ENCODE assay signal across 11 cellular contexts in the genomic region with DNA sequence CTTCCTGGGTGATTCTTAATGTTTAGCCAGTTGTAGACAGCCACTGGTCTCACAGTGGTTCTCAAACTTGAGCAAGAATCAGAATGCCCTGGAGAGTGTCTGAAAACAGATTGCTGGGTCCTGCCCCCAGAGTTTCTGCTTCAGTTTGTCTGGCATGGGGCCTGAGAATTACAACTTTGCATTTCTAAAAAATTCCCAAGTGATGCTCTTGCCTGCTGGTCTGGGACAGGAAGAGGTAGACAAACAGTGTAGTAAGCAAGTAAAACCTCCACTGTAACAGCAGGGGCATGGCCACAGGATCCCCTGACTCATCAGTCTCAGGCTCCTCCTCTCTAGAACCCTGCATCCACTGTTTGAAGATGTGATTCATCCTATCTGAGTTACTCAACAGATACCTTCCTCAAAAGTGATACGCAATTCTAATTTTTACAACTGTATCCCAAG. TPM values are rescaled to one million over a fixed set of nuclear protein-coding genes. Genes with fewer than 3 reads are reported as not detected.
A peak's percentile ranks its signal among the peaks of the same experiment; 100 is the strongest.
DNase-seq lines count a peak whose midpoint lies in the region; ATAC-seq and TF ChIP-seq lines count a peak whose summit lies in the region.
"Had no signal": no experiment of that assay in that cellular context is flagged by ENCODE, and none has a peak within 500 bp of the region (broad histone marks: within the 10 kb centered on the region; RNA-seq: fewer than 3 reads in every experiment).

No MANE protein-coding gene starts in this region.

- H2AFZ ChIP-seq in PC-9: no peak overlapping the region

- H3K4me2 ChIP-seq in PC-9: peak overlapping the region; percentile 44

- no peaks in the 10 kb centered on the region for H3K9me3 Mint-ChIP-seq in activated naive CD4-positive, alpha-beta T cell treated with anti-CD3 and anti-CD28 coated beads for 36 hours
- H3K9me3 Mint-ChIP-seq in stimulated activated naive CD8-positive, alpha-beta T cell treated with anti-CD3 and anti-CD28 coated beads, Interleukin-15, amount 100 ng/mL, for 72 hours: no peaks in the 10 kb centered on the region

- no TSS peak for BruUV-seq in PC-9 (replicated peaks; lab: Mats Ljungman, UMichigan)

- CTCF ChIA-PET in activated naive CD4-positive, alpha-beta T cell treated with anti-CD3 and anti-CD28 coated beads for 36 hours (lab: Charles Lee): interaction anchor here (0.7 kb wide), 1 partner anchor 40 kb away, joined by 4 read pairs; no protein-coding TSS in a partner anchor
- CTCF ChIA-PET in PC-9 (lab: Charles Lee): no interaction called here

- peaks cover 29% of the 10 kb centered on the region for H3K4me1 Mint-ChIP-seq in activated naive CD4-positive, alpha-beta T cell treated with anti-CD3 and anti-CD28 coated beads for 36 hours (ENCODE audit: low read depth)
- peaks cover 34% of the 10 kb centered on the region for H3K4me1 Mint-ChIP-seq in stimulated activated naive CD8-positive, alpha-beta T cell treated with anti-CD3 and anti-CD28 coated beads, Interleukin-15, amount 100 ng/mL, for 72 hours

- H3K9me3 ChIP-seq in PC-9 (ENCODE audit: insufficient read depth, low read depth): no peaks in the 10 kb centered on the region
- H3K9me3 ChIP-seq: adrenal gland, psoas muscle had no signal

- peaks cover 49% of the 10 kb centered on the region for H3F3A ChIP-seq in PC-9 (ENCODE audit: insufficient read depth, low read depth)

- H3K4me3 Mint-ChIP-seq in activated naive CD4-positive, alpha-beta T cell treated with anti-CD3 and anti-CD28 coated beads for 36 hours: no peak overlapping the region
- H3K4me3 Mint-ChIP-seq in stimulated activated naive CD8-positive, alpha-beta T cell treated with anti-CD3 and anti-CD28 coated beads, Interleukin-15, amount 100 ng/mL, for 72 hours: no peak overlapping the region

- peak overlapping the region; percentile 89 for H3K27ac ChIP-seq in PC-9
- H3K27ac ChIP-seq: adrenal gland, psoas muscle had no signal

- no peaks in the 10 kb centered on the region for H3K36me3 ChIP-seq in PC-9 (ENCODE audit: low read depth)

- H4K20me1 ChIP-seq in PC-9 (ENCODE audit: insufficient read depth): no peaks in the 10 kb centered on the region

- POLR2A ChIA-PET in PC-9 (lab: Charles Lee; ENCODE audit: unreplicated experiment): no interaction called here

- intact Hi-C loops in activated naive CD4-positive, alpha-beta T cell treated with anti-CD3 and anti-CD28 coated beads for 36 hours (cut with micrococcal nuclease): no loop called here
- intact Hi-C loops in PC-9 (cut with micrococcal nuclease; ENCODE audit: unreplicated experiment): loop anchor here (2.0 kb wide), 1 partner anchor 36 kb away; the partner anchor contains the start of gene DZIP1L

- no peaks in the 10 kb centered on the region for H3K27me3 ChIP-seq in PC-9 (ENCODE audit: insufficient read depth, low read depth)
- H3K27me3 ChIP-seq: adrenal gland had no signal

- no peaks in the 10 kb centered on the region for H3K9me2 ChIP-seq in PC-9 (ENCODE audit: insufficient read depth)

- H3K27me3 Mint-ChIP-seq in activated naive CD4-positive, alpha-beta T cell treated with anti-CD3 and anti-CD28 coated beads for 36 hours (ENCODE audit: low read depth): peaks cover 9% of the 10 kb centered on the region
- peaks cover 42% of the 10 kb centered on the region for H3K27me3 Mint-ChIP-seq in stimulated activated naive CD8-positive, alpha-beta T cell treated with anti-CD3 and anti-CD28 coated beads, Interleukin-15, amount 100 ng/mL, for 72 hours

- peak; percentile 45 for DNase-seq in activated naive CD4-positive, alpha-beta T cell treated with anti-CD3 and anti-CD28 coated beads for 36 hours
- DNase-seq in activated naive CD4-positive, alpha-beta T cell treated with Interleukin-2 at 50 U/mL for 16 hours: no peak
- DNase-seq in PC-9 (peak in 1 of 2 experiments; percentile 89), fibroblast of gingiva (ENCODE audit: low read depth) (peak; percentile 87), NCI-H146 treated with DMSO at 0.1 percent for 48 hours (lab: John Stamatoyannopoulos, UW; ENCODE audit: unreplicated experiment) (no peak), NCI-H69 (lab: John Stamatoyannopoulos, UW) (no peak)
- DNase-seq in stimulated activated naive CD8-positive, alpha-beta T cell treated with anti-CD3 and anti-CD28 coated beads, Interleukin-15, amount 100 ng/mL, for 72 hours: peak in 1 of 2 donors; percentile 39
- DNase-seq: NCI-H187 treated with DMSO at 0.1 percent for 48 hours, psoas muscle had no signal

- H3K36me3 Mint-ChIP-seq in activated naive CD4-positive, alpha-beta T cell treated with anti-CD3 and anti-CD28 coated beads for 36 hours (ENCODE audit: low read depth): no peaks in the 10 kb centered on the region

- no peak overlapping the region for H3K27ac Mint-ChIP-seq in activated naive CD4-positive, alpha-beta T cell treated with anti-CD3 and anti-CD28 coated beads for 36 hours
- no peak overlapping the region for H3K27ac Mint-ChIP-seq in stimulated activated naive CD8-positive, alpha-beta T cell treated with anti-CD3 and anti-CD28 coated beads, Interleukin-15, amount 100 ng/mL, for 72 hours

- peaks cover 54% of the 10 kb centered on the region for H3K4me1 ChIP-seq in PC-9 (replicated peaks; ENCODE audit: insufficient read depth)
- H3K4me1 ChIP-seq: adrenal gland, psoas muscle had no signal

- H3K4me3 ChIP-seq in PC-9: no peak overlapping the region
- H3K4me3 ChIP-seq: adrenal gland, psoas muscle had no signal

- ATAC-seq in stimulated activated naive CD8-positive, alpha-beta T cell treated with anti-CD3 and anti-CD28 coated beads, Interleukin-15, amount 100 ng/mL, for 72 hours: peak; percentile 69
- no peak for ATAC-seq in GM21717 (IDR thresholded peaks at IDR 0.05; ENCODE audit: unreplicated experiment)
- ATAC-seq: psoas muscle had no signal

- no peak for TF ChIP-seq CTCF in PC-9 (conservative IDR thresholded peaks at IDR 0.05)

- H3K79me2 ChIP-seq in PC-9 (ENCODE audit: low read depth): no peaks in the 10 kb centered on the region

RNA-seq across cellular contexts. Expression of gene DZIP1L, which starts 36.5 kb away (rescaled TPM):
- total RNA-seq in activated naive CD4-positive, alpha-beta T cell treated with anti-CD3 and anti-CD28 coated beads for 36 hours: not detected
- total RNA-seq in PC-9 (2021): 2.3 and 6.1 TPM in 2 replicates

RNA-seq across cellular contexts. Expression of gene A4GNT, which starts 53.3 kb away (rescaled TPM):
- not detected for total RNA-seq in activated naive CD4-positive, alpha-beta T cell treated with anti-CD3 and anti-CD28 coated beads for 36 hours
- total RNA-seq in PC-9 (2021): not detected in 2 replicates
- total RNA-seq: adrenal gland, psoas muscle had no signal

Comparison
In these comparisons a context has a peak if more than half of its experiments do, and no peak if none do; other contexts are left out.
1. DNase-seq: peak in activated naive CD4-positive, alpha-beta T cell treated with anti-CD3 and anti-CD28 coated beads for 36 hours (single experiment) and fibroblast of gingiva (single experiment); none in activated naive CD4-positive, alpha-beta T cell treated with Interleukin-2 at 50 U/mL for 16 hours (single experiment), NCI-H146 treated with DMSO at 0.1 percent for 48 hours (single experiment) and NCI-H69 (single experiment).